In genomic region chr3:113717818-113718217, GRCh38 we compare ENCODE assay signal across 24 cellular contexts. TPM values are rescaled to one million over a fixed set of nuclear protein-coding genes. Genes with fewer than 3 reads are reported as not detected.
A peak's percentile ranks its signal among the peaks of the same experiment; 100 is the strongest.
DNase-seq lines count a peak whose midpoint lies in the region; ATAC-seq and TF ChIP-seq lines count a peak whose summit lies in the region.
"Had no signal": no experiment of that assay in that cellular context is flagged by ENCODE, and none has a peak within 500 bp of the region (broad histone marks: within the 10 kb centered on the region; RNA-seq: fewer than 3 reads in every experiment).

No MANE protein-coding gene starts in this region.

- no peak overlapping the region for H2BK5ac ChIP-seq in H9 (ENCODE audit: insufficient read length, low read length)

- H3T11ph ChIP-seq in H9 (ENCODE audit: low read length), result no peak overlapping the region

- no peak overlapping the region for H3K23ac ChIP-seq in H9 (ENCODE audit: insufficient read length, low read depth, low read length)

- peaks cover 31% of the 10 kb centered on the region for H3K36me3 Mint-ChIP-seq in activated CD4-positive, alpha-beta T cell treated with anti-CD3 and anti-CD28 coated beads, Interleukin-2, amount 10 ng/mL, durations not matched to agents 24 days and 14 days (ENCODE audit: low read depth)
- H3K36me3 Mint-ChIP-seq in H9 (ENCODE audit: insufficient read depth in 1 of 3, low read depth in 3 of 3), result peaks cover 16 to 49% (median 46%) of the 10 kb centered on the region in 3 experiments; a peak in 6 of 7 replicates
- H3K36me3 Mint-ChIP-seq in activated T-helper 17 cell treated with anti-CD3 and anti-CD28 coated beads, Interleukin-2, amount 50 U/mL, for 72 hours (ENCODE audit: low read depth), result peaks cover 71% of the 10 kb centered on the region
- peaks cover 68% of the 10 kb centered on the region for H3K36me3 Mint-ChIP-seq in nephron progenitor cell (ENCODE audit: low read depth)
- H3K36me3 Mint-ChIP-seq in progenitor cell of endocrine pancreas (ENCODE audit: insufficient read depth), result peaks cover 20% of the 10 kb centered on the region

- no peaks in the 10 kb centered on the region for H3K9me3 ChIP-seq in H9 (ENCODE audit: control insufficient read depth, low read depth, low read length)
- H3K9me3 ChIP-seq in aorta (ENCODE audit: control insufficient read depth, low read length), result no peaks in the 10 kb centered on the region
- H3K9me3 ChIP-seq: BE2C, neutrophil, SK-N-SH, uterus had no signal

- H3K27me3 ChIP-seq in H9 (ENCODE audit: insufficient read depth, low read length) (no peaks in the 10 kb centered on the region), aorta (ENCODE audit: control insufficient read depth in 1 of 2, insufficient read depth in 2 of 2, low read length in 1 of 2) (no peaks in the 10 kb centered on the region)
- H3K27me3 ChIP-seq: BE2C, uterus had no signal

- H3K4me1 ChIP-seq in H9 (ENCODE audit: insufficient read depth, low read length) (no peaks in the 10 kb centered on the region), aorta (ENCODE audit: control insufficient read depth in 1 of 2, insufficient read depth in 2 of 2, low read length in 2 of 2) (no peaks in the 10 kb centered on the region)
- H3K4me1 ChIP-seq: BE2C had no signal

- no peak overlapping the region for H2BK120ac ChIP-seq in H9 (ENCODE audit: low read depth, low read length, poor library complexity, severe bottlenecking)

- DNase-seq in activated CD4-positive, alpha-beta T cell treated with anti-CD3 and anti-CD28 coated beads, Interleukin-2, amount 10 ng/mL, durations not matched to agents 24 days and 14 days, result no peak
- DNase-seq in activated CD4-positive, alpha-beta T cell treated with anti-CD3 and anti-CD28 coated beads for 4 hours, result no peak
- DNase-seq in H9 (no peak), nephron progenitor cell (no peak), aorta (no peak), progenitor cell of endocrine pancreas (ENCODE audit: low spot score, unreplicated experiment) (no peak)
- DNase-seq: activated CD4-positive, CD25-positive, alpha-beta regulatory T cell treated with anti-CD3 and anti-CD28 coated beads, Interleukin-2, amount 50 U/mL, for 72 hours; activated naive CD8-positive, alpha-beta T cell treated with anti-CD3 and anti-CD28 coated beads, Interleukin-2, amount 10 ng/mL, durations not matched to agents 7 days and 5 days; BE2C; DMS79 treated with DMSO at 0.1 percent for 48 hours; endodermal cell; HCEC 1CT; NCI-H1105 treated with DMSO at 0.1 percent for 48 hours; NCI-H2081 treated with DMSO at 0.1 percent for 48 hours; SK-N-SH; substantia nigra; T-helper 9 cell; uterus had no signal

- H4K5ac ChIP-seq in H9 (ENCODE audit: insufficient read length, low read depth, low read length), result no peak overlapping the region

- H2AFZ ChIP-seq in H9 (ENCODE audit: low read length), result no peak overlapping the region

- no peaks in the 10 kb centered on the region for H3K79me2 ChIP-seq in H9 (ENCODE audit: insufficient read depth, low read length)

- no peak overlapping the region for H3K14ac ChIP-seq in H9 (ENCODE audit: insufficient read depth, low read length)

- no peaks in the 10 kb centered on the region for H3K27me3 Mint-ChIP-seq in activated CD4-positive, alpha-beta T cell treated with anti-CD3 and anti-CD28 coated beads, Interleukin-2, amount 10 ng/mL, durations not matched to agents 24 days and 14 days
- H3K27me3 Mint-ChIP-seq in H9 (ENCODE audit: low read depth), result no peaks in the 10 kb centered on the region
- no peaks in the 10 kb centered on the region for H3K27me3 Mint-ChIP-seq in activated T-helper 17 cell treated with anti-CD3 and anti-CD28 coated beads, Interleukin-2, amount 50 U/mL, for 72 hours
- no peaks in the 10 kb centered on the region for H3K27me3 Mint-ChIP-seq in nephron progenitor cell (ENCODE audit: low read depth, poor library complexity)
- H3K27me3 Mint-ChIP-seq in progenitor cell of endocrine pancreas, result no peaks in the 10 kb centered on the region
- H3K27me3 Mint-ChIP-seq: activated naive CD8-positive, alpha-beta T cell treated with anti-CD3 and anti-CD28 coated beads, Interleukin-2, amount 10 ng/mL, durations not matched to agents 7 days and 5 days; brain had no signal

- no peak overlapping the region for H3K9ac ChIP-seq in H9 (ENCODE audit: extremely low read depth, insufficient read length, low read length)
- H3K9ac ChIP-seq: SK-N-SH had no signal

- peak; percentile 100 for ATAC-seq in activated T-helper 17 cell treated with anti-CD3 and anti-CD28 coated beads, Interleukin-2, amount 50 U/mL, for 72 hours (replicated peaks)
- no peak for ATAC-seq in HG02870 (IDR thresholded peaks at IDR 0.05; ENCODE audit: unreplicated experiment)
- no peak for ATAC-seq in aorta (ENCODE audit: low FRiP score)
- ATAC-seq: left lobe of liver had no signal

- H4K20me1 ChIP-seq in H9 (ENCODE audit: control insufficient read depth, insufficient read depth, insufficient read length), result no peaks in the 10 kb centered on the region

- H3K79me1 ChIP-seq in H9 (ENCODE audit: insufficient read depth, low read depth, low read length, poor library complexity, severe bottlenecking), result no peaks in the 10 kb centered on the region

- H3K27ac Mint-ChIP-seq in activated CD4-positive, alpha-beta T cell treated with anti-CD3 and anti-CD28 coated beads, Interleukin-2, amount 10 ng/mL, durations not matched to agents 24 days and 14 days, result peak overlapping the region; percentile 46
- peak overlapping the region; percentile 15 to 47 (median 22); a peak in 1 of 7 replicates for H3K27ac Mint-ChIP-seq in H9
- H3K27ac Mint-ChIP-seq in activated T-helper 17 cell treated with anti-CD3 and anti-CD28 coated beads, Interleukin-2, amount 50 U/mL, for 72 hours, result peak overlapping the region; percentile 83
- H3K27ac Mint-ChIP-seq in nephron progenitor cell, result peak overlapping the region; percentile 39
- no peak overlapping the region for H3K27ac Mint-ChIP-seq in progenitor cell of endocrine pancreas
- H3K27ac Mint-ChIP-seq: activated naive CD8-positive, alpha-beta T cell treated with anti-CD3 and anti-CD28 coated beads, Interleukin-2, amount 10 ng/mL, durations not matched to agents 7 days and 5 days; endodermal cell; mesothelial cell of epicardium had no signal

- no peak overlapping the region for H3K27ac ChIP-seq in H9 (ENCODE audit: insufficient read length, low read depth, low read length)
- H3K27ac ChIP-seq in aorta (ENCODE audit: low read depth in 1 of 2, low read length in 2 of 2), result no peak overlapping the region
- H3K27ac ChIP-seq: neutrophil, uterus had no signal

- H3K4me2 ChIP-seq in H9 (ENCODE audit: insufficient read depth, insufficient read length, low read length), result no peak overlapping the region
- H3K4me2 ChIP-seq: SK-N-SH had no signal

- H2BK20ac ChIP-seq in H9 (ENCODE audit: low read depth, low read length, poor library complexity, severe bottlenecking), result no peak overlapping the region

- no peaks in the 10 kb centered on the region for H3K23me2 ChIP-seq in H9 (ENCODE audit: insufficient read length, low read depth, low read length, poor library complexity, severe bottlenecking)

- H2AK5ac ChIP-seq in H9 (ENCODE audit: insufficient read length, low read length), result no peak overlapping the region

- no peak overlapping the region for H3K4ac ChIP-seq in H9 (ENCODE audit: low read depth, low read length)

- peaks cover 0 to 3% of the 10 kb centered on the region in 2 donors for H3K36me3 ChIP-seq in aorta (ENCODE audit: control insufficient read depth in 1 of 2, insufficient read depth in 2 of 2, low read length in 1 of 2)
- H3K36me3 ChIP-seq: uterus had no signal

- intact Hi-C loops in activated CD4-positive, alpha-beta T cell treated with anti-CD3 and anti-CD28 coated beads, Interleukin-2, amount 10 ng/mL, durations not matched to agents 24 days and 14 days (cut with micrococcal nuclease), result no loop called here
- intact Hi-C loops in aorta (cut with DNase I), result no loop called here

- H4K8ac ChIP-seq in H9 (replicated peaks; ENCODE audit: insufficient read length, low read depth, low read length), result no peak overlapping the region

- H4K91ac ChIP-seq in H9 (ENCODE audit: insufficient read length, low read depth, low read length), result no peak overlapping the region

- H3K9me3 Mint-ChIP-seq in activated CD4-positive, alpha-beta T cell treated with anti-CD3 and anti-CD28 coated beads, Interleukin-2, amount 10 ng/mL, durations not matched to agents 24 days and 14 days, result no peaks in the 10 kb centered on the region
- H3K9me3 Mint-ChIP-seq in H9, result no peaks in the 10 kb centered on the region
- H3K9me3 Mint-ChIP-seq in activated T-helper 17 cell treated with anti-CD3 and anti-CD28 coated beads, Interleukin-2, amount 50 U/mL, for 72 hours, result no peaks in the 10 kb centered on the region
- H3K9me3 Mint-ChIP-seq in nephron progenitor cell, result no peaks in the 10 kb centered on the region
- no peaks in the 10 kb centered on the region for H3K9me3 Mint-ChIP-seq in progenitor cell of endocrine pancreas (ENCODE audit: low read depth)
- H3K9me3 Mint-ChIP-seq: activated naive CD8-positive, alpha-beta T cell treated with anti-CD3 and anti-CD28 coated beads, Interleukin-2, amount 10 ng/mL, durations not matched to agents 7 days and 5 days; brain; endodermal cell; mesothelial cell of epicardium had no signal

- WGBS in H9 (ENCODE audit: extremely low coverage, insufficient read length, low lambda C conversion rate), result no CpG with 5 or more reads among the region's 3 CpGs
- WGBS in aorta, 2 donors, result 95% methylated on average over 3 of the region's 3 CpGs

- no peak overlapping the region for H3K4me3 Mint-ChIP-seq in activated CD4-positive, alpha-beta T cell treated with anti-CD3 and anti-CD28 coated beads, Interleukin-2, amount 10 ng/mL, durations not matched to agents 24 days and 14 days
- H3K4me3 Mint-ChIP-seq in H9 (no peak overlapping the region), nephron progenitor cell (no peak overlapping the region), progenitor cell of endocrine pancreas (ENCODE audit: low read depth) (no peak overlapping the region)
- peak overlapping the region; percentile 54 for H3K4me3 Mint-ChIP-seq in activated T-helper 17 cell treated with anti-CD3 and anti-CD28 coated beads, Interleukin-2, amount 50 U/mL, for 72 hours
- H3K4me3 Mint-ChIP-seq: activated naive CD8-positive, alpha-beta T cell treated with anti-CD3 and anti-CD28 coated beads, Interleukin-2, amount 10 ng/mL, durations not matched to agents 7 days and 5 days; brain; endodermal cell; mesothelial cell of epicardium had no signal

- H2BK15ac ChIP-seq in H9 (ENCODE audit: low read depth, low read length), result no peak overlapping the region

- peaks cover 9% of the 10 kb centered on the region for H3K4me1 Mint-ChIP-seq in activated CD4-positive, alpha-beta T cell treated with anti-CD3 and anti-CD28 coated beads, Interleukin-2, amount 10 ng/mL, durations not matched to agents 24 days and 14 days
- H3K4me1 Mint-ChIP-seq in H9, result no peaks in the 10 kb centered on the region
- peaks cover 12% of the 10 kb centered on the region for H3K4me1 Mint-ChIP-seq in activated T-helper 17 cell treated with anti-CD3 and anti-CD28 coated beads, Interleukin-2, amount 50 U/mL, for 72 hours
- H3K4me1 Mint-ChIP-seq in nephron progenitor cell, result no peaks in the 10 kb centered on the region
- H3K4me1 Mint-ChIP-seq in progenitor cell of endocrine pancreas (ENCODE audit: low read depth), result peaks cover 1% of the 10 kb centered on the region
- H3K4me1 Mint-ChIP-seq: brain, endodermal cell had no signal

- no peak overlapping the region for H3K56ac ChIP-seq in H9 (ENCODE audit: insufficient read length, low read depth, low read length)

- H3K18ac ChIP-seq in H9 (ENCODE audit: insufficient read length, low read depth, low read length), result no peak overlapping the region

- H3K4me3 ChIP-seq in aorta (ENCODE audit: low read length in 2 of 2), result no peak overlapping the region
- H3K4me3 ChIP-seq: uterus had no signal

- TF ChIP-seq CTCF in H9 (conservative IDR thresholded peaks at IDR 0.05), result no peak
- TF ChIP-seq CTCF in nephron progenitor cell (IDR thresholded peaks at IDR 0.05), result no peak
- no peak for TF ChIP-seq CTCF in progenitor cell of endocrine pancreas (IDR thresholded peaks at IDR 0.05; ENCODE audit: unreplicated experiment)

- no peak overlapping the region for H2BK12ac ChIP-seq in H9 (ENCODE audit: insufficient read length, low read depth, low read length)

RNA-seq across cellular contexts. Expression of gene USF3, which starts 21.4 kb away (rescaled TPM):
- total RNA-seq in activated CD4-positive, alpha-beta T cell treated with anti-CD3 and anti-CD28 coated beads, Interleukin-2, amount 10 ng/mL, durations not matched to agents 24 days and 14 days, result 12.9 and 14.2 TPM in 2 replicates
- total RNA-seq in H9 (2021) (12.0 and 13.8 TPM in 2 replicates), aorta (10 to 100 TPM; 18.0 to 18.3 TPM), progenitor cell of endocrine pancreas (20.8 and 22.3 TPM in 2 replicates)
- 10 to 100 TPM; 14.6 to 19.9 TPM for total RNA-seq in activated T-helper 17 cell treated with anti-CD3 and anti-CD28 coated beads, Interleukin-2, amount 50 U/mL, for 72 hours
- 1 to 10 TPM; 3.3 to 6.2 TPM for polyA plus RNA-seq in aorta

RNA-seq across cellular contexts. Expression of gene NAA50, which starts 28.2 kb away (rescaled TPM):
- total RNA-seq in activated CD4-positive, alpha-beta T cell treated with anti-CD3 and anti-CD28 coated beads, Interleukin-2, amount 10 ng/mL, durations not matched to agents 24 days and 14 days, result 152 and 153 TPM in 2 replicates
- total RNA-seq in H9 (2021) (216 and 226 TPM in 2 replicates), aorta (10 to 100 TPM; 74.1 to 75.7 TPM), progenitor cell of endocrine pancreas (99.2 and 110 TPM in 2 replicates)
- total RNA-seq in activated T-helper 17 cell treated with anti-CD3 and anti-CD28 coated beads, Interleukin-2, amount 50 U/mL, for 72 hours, result 100 to 1,000 TPM in 1 of 2 donors, 10 to 100 TPM in 1; 62.1 to 152 TPM
- 10 to 100 TPM; 30.6 to 31.5 TPM for polyA plus RNA-seq in aorta

RNA-seq across cellular contexts. Expression of gene ATP6V1A, which starts 29.0 kb away (rescaled TPM):
- 38.1 and 38.5 TPM in 2 replicates for total RNA-seq in activated CD4-positive, alpha-beta T cell treated with anti-CD3 and anti-CD28 coated beads, Interleukin-2, amount 10 ng/mL, durations not matched to agents 24 days and 14 days
- 73.4 and 80.4 TPM in 2 replicates for total RNA-seq in H9 (2021)
- 10 to 100 TPM; 27.0 to 39.6 TPM for total RNA-seq in activated T-helper 17 cell treated with anti-CD3 and anti-CD28 coated beads, Interleukin-2, amount 50 U/mL, for 72 hours
- total RNA-seq in aorta, result 10 to 100 TPM; 38.4 to 42.7 TPM
- polyA plus RNA-seq in aorta, result 10 to 100 TPM in 1 of 2 donors, 1 to 10 TPM in 1; 8.5 to 11.9 TPM
- 70.1 and 71.0 TPM in 2 replicates for total RNA-seq in progenitor cell of endocrine pancreas
